18 cellular contexts compared by ENCODE assay signal in genomic region chrX:114046695-114047279, GRCh38.
DNase-seq lines count a peak whose midpoint lies in the region; ATAC-seq and TF ChIP-seq lines count a peak whose summit lies in the region.
"Had no signal": no experiment of that assay in that cellular context is flagged by ENCODE, and none has a peak within 500 bp of the region (broad histone marks: within the 10 kb centered on the region; RNA-seq: fewer than 3 reads in every experiment).

No MANE protein-coding gene starts in this region.

- H2BK120ac ChIP-seq in H9 (ENCODE audit: low read depth, low read length, poor library complexity, severe bottlenecking) (no peak overlapping the region), neuronal stem cell (ENCODE audit: low read depth, low read length) (no peak overlapping the region)

- no peaks in the 10 kb centered on the region for H3K9me3 ChIP-seq in H9 (ENCODE audit: control insufficient read depth, low read depth, low read length)
- no peaks in the 10 kb centered on the region for H3K9me3 ChIP-seq in iPS-15b (ENCODE audit: control insufficient read depth, insufficient read depth, low read length)
- no peaks in the 10 kb centered on the region for H3K9me3 ChIP-seq in neuronal stem cell (replicated peaks in 1 of 2; ENCODE audit: control insufficient read depth in 2 of 2, insufficient read depth in 1 of 2, low read depth in 1 of 2, low read length in 2 of 2)

- H3K27ac ChIP-seq in H9 (ENCODE audit: insufficient read length, low read depth, low read length) (no peak overlapping the region), neuronal stem cell (replicated peaks; ENCODE audit: low read length) (no peak overlapping the region)

- H4K20me1 ChIP-seq in H9 (ENCODE audit: control insufficient read depth, insufficient read depth, insufficient read length), result no peaks in the 10 kb centered on the region

- H3K79me2 ChIP-seq in H9 (ENCODE audit: insufficient read depth, low read length), result peaks cover 22% of the 10 kb centered on the region; the same call in 1 of the 2 replicates

- H3K56ac ChIP-seq in H9 (ENCODE audit: insufficient read length, low read depth, low read length), result no peak overlapping the region

- H3K27ac Mint-ChIP-seq in H9, result peak overlapping the region in 2 of 3 experiments; percentile 90 to 91; a peak in 4 of 7 replicates
- H3K27ac Mint-ChIP-seq in WTC11, result peak overlapping the region; percentile 53; the same call in 1 of the 2 replicates
- no peak overlapping the region for H3K27ac Mint-ChIP-seq in activated CD4-positive, alpha-beta memory T cell treated with anti-CD3 and anti-CD28 coated beads for 36 hours
- H3K27ac Mint-ChIP-seq: B cell; CD4-positive, CD25-positive, alpha-beta regulatory T cell; CD8-positive, alpha-beta memory T cell; HFFc6 had no signal

- H3K4me3 ChIP-seq in iPS-15b (ENCODE audit: low read depth, low read length) (peak overlapping the region; percentile 4), neuronal stem cell (ENCODE audit: low read length in 2 of 2) (peak overlapping the region in 1 of 2 donors; percentile 28)

- intact Hi-C loops in head of caudate nucleus (cut with DNase I), result no loop called here
- intact Hi-C loops in activated CD4-positive, alpha-beta memory T cell treated with anti-CD3 and anti-CD28 coated beads for 36 hours (cut with micrococcal nuclease), result no loop called here

- TF ChIP-seq CTCF in H9 (conservative IDR thresholded peaks at IDR 0.05) (no peak), WTC11 (IDR thresholded peaks at IDR 0.05) (no peak)

- H3K27me3 ChIP-seq in H9 (ENCODE audit: insufficient read depth, low read length) (no peaks in the 10 kb centered on the region), iPS-15b (ENCODE audit: control insufficient read depth, insufficient read depth, low read length) (no peaks in the 10 kb centered on the region), neuronal stem cell (ENCODE audit: control insufficient read depth in 3 of 3, insufficient read depth in 3 of 3, low read depth in 1 of 3, low read length in 3 of 3) (no peaks in the 10 kb centered on the region)

- H2BK15ac ChIP-seq in H9 (ENCODE audit: low read depth, low read length) (no peak overlapping the region), neuronal stem cell (ENCODE audit: low read length) (no peak overlapping the region)

- no peak overlapping the region for H4K91ac ChIP-seq in H9 (ENCODE audit: insufficient read length, low read depth, low read length)
- no peak overlapping the region for H4K91ac ChIP-seq in neuronal stem cell (ENCODE audit: low read depth, low read length, poor library complexity)

- H2AFZ ChIP-seq in H9 (ENCODE audit: low read length) (no peak overlapping the region), neuronal stem cell (ENCODE audit: low read length) (no peak overlapping the region)

- H3K4me1 Mint-ChIP-seq in H9, result peaks cover 43% of the 10 kb centered on the region in 2 experiments
- peaks cover 36% of the 10 kb centered on the region for H3K4me1 Mint-ChIP-seq in WTC11
- no peaks in the 10 kb centered on the region for H3K4me1 Mint-ChIP-seq in activated CD4-positive, alpha-beta memory T cell treated with anti-CD3 and anti-CD28 coated beads for 36 hours (ENCODE audit: low read depth)
- H3K4me1 Mint-ChIP-seq: CD4-positive, CD25-positive, alpha-beta regulatory T cell; CD8-positive, alpha-beta memory T cell had no signal

- H3K4me2 ChIP-seq in H9 (ENCODE audit: insufficient read depth, insufficient read length, low read length) (peak overlapping the region; percentile 27), neuronal stem cell (ENCODE audit: insufficient read depth, low read length, poor library complexity, severe bottlenecking) (peak overlapping the region; percentile 11)

- H3K18ac ChIP-seq in H9 (ENCODE audit: insufficient read length, low read depth, low read length) (no peak overlapping the region), neuronal stem cell (ENCODE audit: low read length) (no peak overlapping the region)

- H3K36me3 Mint-ChIP-seq in H9 (ENCODE audit: insufficient read depth in 1 of 3, low read depth in 3 of 3), result peaks cover 22 to 43% (median 37%) of the 10 kb centered on the region in 3 experiments; a peak in 6 of 7 replicates
- H3K36me3 Mint-ChIP-seq in WTC11, result peaks cover 19% of the 10 kb centered on the region
- no peaks in the 10 kb centered on the region for H3K36me3 Mint-ChIP-seq in activated CD4-positive, alpha-beta memory T cell treated with anti-CD3 and anti-CD28 coated beads for 36 hours
- H3K36me3 Mint-ChIP-seq: CD4-positive, CD25-positive, alpha-beta regulatory T cell; CD8-positive, alpha-beta memory T cell had no signal

- WGBS in H9 (ENCODE audit: extremely low coverage, insufficient read length, low lambda C conversion rate), result no CpG with 5 or more reads among the region's 6 CpGs
- WGBS in neuronal stem cell (ENCODE audit: extremely low coverage in 2 of 2, insufficient read length in 2 of 2, insufficient replicate concordance in 1 of 2), 2 donors, result no CpG with 5 or more reads among the region's 6 CpGs

- H3K27me3 Mint-ChIP-seq in H9 (ENCODE audit: low read depth) (no peaks in the 10 kb centered on the region), WTC11 (ENCODE audit: low read depth) (no peaks in the 10 kb centered on the region; the same call in 1 of the 2 replicates)
- H3K27me3 Mint-ChIP-seq in activated CD4-positive, alpha-beta memory T cell treated with anti-CD3 and anti-CD28 coated beads for 36 hours, result no peaks in the 10 kb centered on the region
- H3K27me3 Mint-ChIP-seq: B cell; CD4-positive, CD25-positive, alpha-beta regulatory T cell had no signal

- no peaks in the 10 kb centered on the region for H3K79me1 ChIP-seq in H9 (ENCODE audit: insufficient read depth, low read depth, low read length, poor library complexity, severe bottlenecking)
- H3K79me1 ChIP-seq in neuronal stem cell (ENCODE audit: low read depth, low read length), result no peaks in the 10 kb centered on the region

- H2BK12ac ChIP-seq in H9 (ENCODE audit: insufficient read length, low read depth, low read length), result no peak overlapping the region
- no peak overlapping the region for H2BK12ac ChIP-seq in neuronal stem cell (ENCODE audit: low read length)

- H3K9ac ChIP-seq in H9 (ENCODE audit: extremely low read depth, insufficient read length, low read length) (no peak overlapping the region), iPS-15b (ENCODE audit: low read depth, low read length) (no peak overlapping the region), neuronal stem cell (ENCODE audit: low read depth, low read length, poor library complexity) (no peak overlapping the region)

- H3K4ac ChIP-seq in H9 (ENCODE audit: low read depth, low read length) (no peak overlapping the region), neuronal stem cell (ENCODE audit: low read length) (no peak overlapping the region)

- H3K23ac ChIP-seq in H9 (ENCODE audit: insufficient read length, low read depth, low read length) (no peak overlapping the region), neuronal stem cell (ENCODE audit: low read depth, low read length, poor library complexity) (no peak overlapping the region)

- ATAC-seq in WTC11, result no peak
- no peak for ATAC-seq in HG03108 (IDR thresholded peaks at IDR 0.05; ENCODE audit: unreplicated experiment)
- ATAC-seq: HCT116 had no signal

- no peak overlapping the region for H4K5ac ChIP-seq in H9 (ENCODE audit: insufficient read length, low read depth, low read length)

- H2BK20ac ChIP-seq in H9 (ENCODE audit: low read depth, low read length, poor library complexity, severe bottlenecking), result no peak overlapping the region

- H3K36me3 ChIP-seq in iPS-15b (ENCODE audit: control insufficient read depth, insufficient read depth, low read length), result peaks cover 18% of the 10 kb centered on the region
- H3K36me3 ChIP-seq in neuronal stem cell (replicated peaks in 1 of 2; ENCODE audit: control insufficient read depth in 2 of 2, insufficient read depth in 2 of 2, low read length in 2 of 2), result peaks cover 0 to 4% of the 10 kb centered on the region in 2 donors

- H3K14ac ChIP-seq in H9 (ENCODE audit: insufficient read depth, low read length) (no peak overlapping the region), neuronal stem cell (ENCODE audit: low read length) (no peak overlapping the region)

- CTCF ChIA-PET in WTC11 (lab: Charles Lee), result no interaction called here
- CTCF ChIA-PET in activated CD4-positive, alpha-beta memory T cell treated with anti-CD3 and anti-CD28 coated beads for 36 hours (lab: Charles Lee), result no interaction called here

- H4K8ac ChIP-seq in H9 (replicated peaks; ENCODE audit: insufficient read length, low read depth, low read length) (no peak overlapping the region), neuronal stem cell (ENCODE audit: low read depth, low read length) (no peak overlapping the region)

- DNase-seq in H9, result no peak
- no peak for DNase-seq in WTC11 (ENCODE audit: low spot score)
- no peak for DNase-seq in neuronal stem cell (ENCODE audit: low spot score)
- DNase-seq in head of caudate nucleus, result no peak
- no peak for DNase-seq in activated CD4-positive, alpha-beta memory T cell treated with anti-CD3 and anti-CD28 coated beads for 36 hours
- DNase-seq: C1 segment of cervical spinal cord; CD4-positive, CD25-positive, alpha-beta regulatory T cell; CD8-positive, alpha-beta memory T cell; COR-L47; DMS 273 treated with DMSO at 0.1 percent for 48 hours; DMS53; DND-41; EL; HFFc6 had no signal

- no peaks in the 10 kb centered on the region; a peak in 1 of 5 replicates for H3K9me3 Mint-ChIP-seq in H9
- H3K9me3 Mint-ChIP-seq in WTC11, result no peaks in the 10 kb centered on the region
- H3K9me3 Mint-ChIP-seq in activated CD4-positive, alpha-beta memory T cell treated with anti-CD3 and anti-CD28 coated beads for 36 hours, result no peaks in the 10 kb centered on the region
- H3K9me3 Mint-ChIP-seq: CD4-positive, CD25-positive, alpha-beta regulatory T cell; CD8-positive, alpha-beta memory T cell; HFFc6 had no signal

- no peak overlapping the region for H2BK5ac ChIP-seq in H9 (ENCODE audit: insufficient read length, low read length)
- H2BK5ac ChIP-seq in neuronal stem cell (ENCODE audit: low read length), result no peak overlapping the region

- peaks cover 11% of the 10 kb centered on the region for H3K23me2 ChIP-seq in H9 (ENCODE audit: insufficient read length, low read depth, low read length, poor library complexity, severe bottlenecking)

- H3K4me3 Mint-ChIP-seq in H9, result peak overlapping the region; percentile 51 to 73
- H3K4me3 Mint-ChIP-seq in WTC11, result peak overlapping the region; percentile 51
- no peak overlapping the region for H3K4me3 Mint-ChIP-seq in activated CD4-positive, alpha-beta memory T cell treated with anti-CD3 and anti-CD28 coated beads for 36 hours
- H3K4me3 Mint-ChIP-seq: B cell; CD4-positive, CD25-positive, alpha-beta regulatory T cell; CD8-positive, alpha-beta memory T cell; HFFc6 had no signal

- no peak overlapping the region for H3T11ph ChIP-seq in H9 (ENCODE audit: low read length)

- POLR2A ChIA-PET in WTC11 (lab: Charles Lee), result no interaction called here
- POLR2A ChIA-PET in activated CD4-positive, alpha-beta memory T cell treated with anti-CD3 and anti-CD28 coated beads for 36 hours (lab: Charles Lee), result no interaction called here

- H2AK5ac ChIP-seq in H9 (ENCODE audit: insufficient read length, low read length), result no peak overlapping the region
- H2AK5ac ChIP-seq in neuronal stem cell (ENCODE audit: low read depth, low read length), result no peak overlapping the region

- H3K4me1 ChIP-seq in H9 (ENCODE audit: insufficient read depth, low read length) (peaks cover 4% of the 10 kb centered on the region; the same call in 1 of the 2 replicates), iPS-15b (ENCODE audit: control insufficient read depth, insufficient read depth, low read length) (peaks cover 19% of the 10 kb centered on the region), neuronal stem cell (ENCODE audit: control insufficient read depth in 2 of 2, insufficient read depth in 1 of 2, low read depth in 1 of 2, low read length in 2 of 2) (peaks cover 0 to 4% of the 10 kb centered on the region in 2 donors)
